ENCODE assay signal across 14 cellular contexts in the genomic region with DNA sequence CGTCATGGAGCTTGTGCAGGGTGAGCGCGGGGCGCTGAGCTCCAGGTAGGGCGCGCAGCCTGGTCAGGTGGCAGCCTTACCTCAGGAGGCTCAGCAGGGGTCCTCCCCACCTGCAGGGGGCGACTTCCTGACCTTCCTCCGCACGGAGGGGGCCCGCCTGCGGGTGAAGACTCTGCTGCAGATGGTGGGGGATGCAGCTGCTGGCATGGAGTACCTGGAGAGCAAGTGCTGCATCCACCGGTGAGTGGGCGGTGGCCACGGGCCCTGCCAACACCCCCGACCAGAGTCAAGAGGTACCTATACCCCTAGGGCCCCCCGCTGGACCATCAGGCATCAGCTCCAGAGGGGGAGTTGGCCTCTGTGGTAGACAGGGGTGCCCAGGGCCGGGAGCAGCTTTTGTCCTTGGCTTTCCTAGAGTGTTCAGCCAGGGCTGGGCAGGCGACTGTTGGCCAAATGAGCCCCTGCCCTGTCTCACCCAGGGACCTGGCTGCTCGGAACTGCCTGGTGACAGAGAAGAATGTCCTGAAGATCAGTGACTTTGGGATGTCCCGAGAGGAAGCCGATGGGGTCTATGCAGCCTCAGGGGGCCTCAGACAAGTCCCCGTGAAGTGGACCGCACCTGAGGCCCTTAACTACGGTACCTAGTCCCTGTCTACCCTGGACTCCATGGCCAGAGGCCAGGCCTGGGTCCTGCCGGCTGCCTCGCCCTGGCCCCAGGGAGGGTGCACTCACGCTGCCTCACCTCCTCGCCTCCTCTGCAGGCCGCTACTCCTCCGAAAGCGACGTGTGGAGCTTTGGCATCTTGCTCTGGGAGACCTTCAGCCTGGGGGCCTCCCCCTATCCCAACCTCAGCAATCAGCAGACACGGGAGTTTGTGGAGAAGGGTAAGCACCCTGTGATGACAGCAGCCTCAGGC. TPM values are rescaled to one million over a fixed set of nuclear protein-coding genes. Genes with fewer than 3 reads are reported as not detected.
DNase-seq lines count a peak whose midpoint lies in the region; ATAC-seq and TF ChIP-seq lines count a peak whose summit lies in the region.
"Had no signal": no experiment of that assay in that cellular context is flagged by ENCODE, and none has a peak within 500 bp of the region (broad histone marks: within the 10 kb centered on the region; RNA-seq: fewer than 3 reads in every experiment).

No MANE protein-coding gene starts in this region.

- no peak for TF ChIP-seq EP300 in tibial nerve (IDR thresholded peaks at IDR 0.05)

- no peak overlapping the region for H3K4me3 Mint-ChIP-seq in dendritic cell treated with granulocyte-macrophage colony-stimulating factor and Interleukin-4, amounts not matched to agents 40 ng/mL and 50 ng/mL, for 4 days
- H3K4me3 Mint-ChIP-seq: activated CD4-positive, alpha-beta T cell treated with anti-CD3 and anti-CD28 coated beads, Interleukin-2, amount 10 ng/mL, durations not matched to agents 24 days and 14 days; activated naive CD4-positive, alpha-beta T cell treated with anti-CD3 and anti-CD28 coated beads for 36 hours; neural progenitor cell had no signal

- intact Hi-C loops in dendritic cell treated with granulocyte-macrophage colony-stimulating factor and Interleukin-4, amounts not matched to agents 40 ng/mL and 50 ng/mL, for 4 days (cut with micrococcal nuclease) = no loop called here

- H3K27me3 Mint-ChIP-seq in dendritic cell treated with granulocyte-macrophage colony-stimulating factor and Interleukin-4, amounts not matched to agents 40 ng/mL and 50 ng/mL, for 4 days = no peaks in the 10 kb centered on the region
- H3K27me3 Mint-ChIP-seq: activated CD4-positive, alpha-beta T cell treated with anti-CD3 and anti-CD28 coated beads, Interleukin-2, amount 10 ng/mL, durations not matched to agents 24 days and 14 days had no signal

- no peaks in the 10 kb centered on the region for H3K27me3 ChIP-seq in GM06990 (replicated peaks; ENCODE audit: control insufficient read depth, insufficient read depth, low read length)
- H3K27me3 ChIP-seq in Loucy (ENCODE audit: insufficient read depth, low read length, poor library complexity, severe bottlenecking) = no peaks in the 10 kb centered on the region
- no peaks in the 10 kb centered on the region for H3K27me3 ChIP-seq in tibial nerve
- H3K27me3 ChIP-seq: gastrocnemius medialis, neural progenitor cell had no signal

- no peaks in the 10 kb centered on the region for H3K9me2 ChIP-seq in Loucy (replicated peaks; ENCODE audit: low read depth, low read length)

- TF ChIP-seq CTCF in GM06990 (IDR thresholded peaks at IDR 0.05; ENCODE audit: insufficient read depth, low read length, poor library complexity, severe bottlenecking) = peak; percentile 20
- peak; percentile 54 for TF ChIP-seq CTCF in Loucy (conservative IDR thresholded peaks at IDR 0.05; ENCODE audit: low read length)
- no peak for TF ChIP-seq CTCF in tibial nerve (IDR thresholded peaks at IDR 0.05)

- H3K9ac ChIP-seq in Loucy (ENCODE audit: low read depth, low read length, poor library complexity, severe bottlenecking) = no peak overlapping the region
- H3K9ac ChIP-seq: neural progenitor cell had no signal

- no peak for ATAC-seq in HG03432 (IDR thresholded peaks at IDR 0.05; ENCODE audit: unreplicated experiment)
- ATAC-seq: gastrocnemius medialis, left colon had no signal

- H4K20me1 ChIP-seq in Loucy (ENCODE audit: insufficient read depth, low read length, poor library complexity, severe bottlenecking) = no peaks in the 10 kb centered on the region

- H3K36me3 ChIP-seq in GM06990 (ENCODE audit: control insufficient read depth, insufficient read depth, low read length) (peaks cover 2% of the 10 kb centered on the region), Loucy (ENCODE audit: insufficient read depth, low read length) (peaks cover 40% of the 10 kb centered on the region; the same call in 1 of the 2 replicates), tibial nerve (peaks cover 6 to 79% (median 7%) of the 10 kb centered on the region in 3 donors)
- H3K36me3 ChIP-seq: neural progenitor cell had no signal

- no peaks in the 10 kb centered on the region for H3F3A ChIP-seq in Loucy (ENCODE audit: low read depth)

- WGBS in tibial nerve, 2 donors = 93 to 94% methylated on average over 22 to 31 of the region's 33 CpGs

- peaks cover 98% of the 10 kb centered on the region for H3K36me3 Mint-ChIP-seq in dendritic cell treated with granulocyte-macrophage colony-stimulating factor and Interleukin-4, amounts not matched to agents 40 ng/mL and 50 ng/mL, for 4 days (ENCODE audit: low read depth)
- H3K36me3 Mint-ChIP-seq: neural progenitor cell had no signal

- no peak overlapping the region for H3K27ac ChIP-seq in tibial nerve
- H3K27ac ChIP-seq: gastrocnemius medialis, neural progenitor cell had no signal

- DNase-seq in GM06990 (ENCODE audit: extremely low read depth, insufficient read length) = no peak
- DNase-seq in SKM-1 (lab: John Stamatoyannopoulos, UW; ENCODE audit: unreplicated experiment) = no peak
- DNase-seq in tibial nerve (ENCODE audit: low spot score in 2 of 2) = no peak
- DNase-seq: activated CD4-positive, alpha-beta T cell treated with anti-CD3 and anti-CD28 coated beads, Interleukin-2, amount 10 ng/mL, durations not matched to agents 24 days and 14 days; activated naive CD4-positive, alpha-beta T cell treated with anti-CD3 and anti-CD28 coated beads for 36 hours; cortex of kidney; gastrocnemius medialis; left colon; stimulated activated CD4-positive, alpha-beta T cell treated with anti-CD3 and anti-CD28 coated beads, Interleukin-15, amount 100 ng/mL, for 24 hours; stimulated activated naive CD4-positive, alpha-beta T cell treated with Interleukin-2 at 50 U/mL for 16 hours had no signal

- peaks cover 93% of the 10 kb centered on the region for H3K4me1 Mint-ChIP-seq in dendritic cell treated with granulocyte-macrophage colony-stimulating factor and Interleukin-4, amounts not matched to agents 40 ng/mL and 50 ng/mL, for 4 days (ENCODE audit: low read depth)

- no peaks in the 10 kb centered on the region for H3K9me3 Mint-ChIP-seq in dendritic cell treated with granulocyte-macrophage colony-stimulating factor and Interleukin-4, amounts not matched to agents 40 ng/mL and 50 ng/mL, for 4 days
- H3K9me3 Mint-ChIP-seq: activated CD4-positive, alpha-beta T cell treated with anti-CD3 and anti-CD28 coated beads, Interleukin-2, amount 10 ng/mL, durations not matched to agents 24 days and 14 days; activated naive CD4-positive, alpha-beta T cell treated with anti-CD3 and anti-CD28 coated beads for 36 hours; neural progenitor cell had no signal

- no peaks in the 10 kb centered on the region for H3K9me3 ChIP-seq in Loucy (ENCODE audit: insufficient read depth, low read depth, low read length)
- no peaks in the 10 kb centered on the region for H3K9me3 ChIP-seq in tibial nerve
- H3K9me3 ChIP-seq: gastrocnemius medialis had no signal

- H3K27ac Mint-ChIP-seq in dendritic cell treated with granulocyte-macrophage colony-stimulating factor and Interleukin-4, amounts not matched to agents 40 ng/mL and 50 ng/mL, for 4 days = peak overlapping the region; percentile 53
- H3K27ac Mint-ChIP-seq: activated CD4-positive, alpha-beta T cell treated with anti-CD3 and anti-CD28 coated beads, Interleukin-2, amount 10 ng/mL, durations not matched to agents 24 days and 14 days; activated naive CD4-positive, alpha-beta T cell treated with anti-CD3 and anti-CD28 coated beads for 36 hours; neural progenitor cell had no signal

- H3K4me3 ChIP-seq in GM06990 (replicated peaks; ENCODE audit: low read depth, low read length) = no peak overlapping the region
- H3K4me3 ChIP-seq in Loucy (ENCODE audit: low read length, poor library complexity, severe bottlenecking) = no peak overlapping the region
- H3K4me3 ChIP-seq in tibial nerve = no peak overlapping the region
- H3K4me3 ChIP-seq: gastrocnemius medialis, neural progenitor cell had no signal

- TF ChIP-seq POLR2A in tibial nerve (IDR thresholded peaks at IDR 0.05) = no peak

- H2AFZ ChIP-seq in Loucy (ENCODE audit: low read length) = no peak overlapping the region
- H2AFZ ChIP-seq: neural progenitor cell had no signal

- no peak overlapping the region for H3K4me2 ChIP-seq in Loucy (ENCODE audit: low read depth, low read length, poor library complexity, severe bottlenecking)
- H3K4me2 ChIP-seq: neural progenitor cell had no signal

- no peaks in the 10 kb centered on the region for H3K4me1 ChIP-seq in Loucy (ENCODE audit: insufficient read depth, low read length, poor library complexity, severe bottlenecking)
- H3K4me1 ChIP-seq in tibial nerve = no peaks in the 10 kb centered on the region
- H3K4me1 ChIP-seq: gastrocnemius medialis, neural progenitor cell had no signal

- H3K79me2 ChIP-seq in Loucy (ENCODE audit: insufficient read depth, low read length) = no peaks in the 10 kb centered on the region

RNA-seq across cellular contexts. Expression of a gene that starts 9.1 kb away (rescaled TPM):
- 100 to 1,000 TPM in 1 of 4 donors, 10 to 100 TPM in 3; 62.0 to 183 (median 72.1) TPM for total RNA-seq in tibial nerve

RNA-seq across cellular contexts. Expression of a gene that starts 9.7 kb away (rescaled TPM):
- 100 to 1,000 TPM in 3 of 4 donors, 10 to 100 TPM in 1; 83.5 to 178 (median 128) TPM for total RNA-seq in tibial nerve

RNA-seq across cellular contexts. Expression of a gene that starts 25.0 kb away (rescaled TPM):
- total RNA-seq in tibial nerve = 10 to 100 TPM; 28.7 to 71.1 (median 42.4) TPM

RNA-seq across cellular contexts. Expression of a gene that starts 38.9 kb away (rescaled TPM):
- 10 to 100 TPM; 16.5 to 22.5 (median 18.7) TPM for total RNA-seq in tibial nerve

RNA-seq across cellular contexts. Expression of a gene that starts 41.7 kb away (rescaled TPM):
- 10 to 100 TPM; 47.7 to 64.2 (median 58.4) TPM for total RNA-seq in tibial nerve

Comparison
In these comparisons a context has a peak if more than half of its experiments do, and no peak if none do; other contexts are left out.
1. CTCF ChIP-seq: peak in GM06990 (single experiment) and Loucy (single experiment); none in tibial nerve (0 of 5).